ENCODE assay signal across 23 cellular contexts in the genomic region with DNA sequence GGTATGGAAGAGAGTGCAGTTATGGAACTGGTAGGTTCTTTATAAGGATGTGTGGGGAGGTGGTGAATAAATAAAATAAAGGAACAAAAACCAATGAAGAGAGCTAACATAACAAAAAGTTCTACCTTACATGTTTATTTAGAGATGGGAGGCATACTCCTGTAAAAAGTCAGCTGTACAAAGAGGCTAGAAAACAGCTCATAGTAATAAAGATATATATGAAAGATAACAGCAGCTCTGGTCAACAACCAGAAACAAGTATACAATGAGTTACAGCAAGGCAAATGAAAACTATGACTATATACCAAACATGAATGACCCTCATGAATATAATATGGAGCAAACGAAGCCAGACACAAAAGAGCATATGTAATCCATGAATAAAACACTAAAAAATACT.
DNase-seq lines count a peak whose midpoint lies in the region; ATAC-seq, FAIRE-seq and TF ChIP-seq lines count a peak whose summit lies in the region.
"Had no signal": no experiment of that assay in that cellular context is flagged by ENCODE, and none has a peak within 500 bp of the region (broad histone marks: within the 10 kb centered on the region; RNA-seq: fewer than 3 reads in every experiment).

No MANE protein-coding gene starts in this region.

- CTCF ChIA-PET in activated CD8-positive, alpha-beta T cell treated with anti-CD3 and anti-CD28 coated beads for 36 hours (lab: Charles Lee), result no interaction called here

- H3K27me3 ChIP-seq in dorsolateral prefrontal cortex (no peaks in the 10 kb centered on the region), prostate gland (replicated peaks; ENCODE audit: insufficient read depth) (no peaks in the 10 kb centered on the region)

- peak; percentile 13 for FAIRE-seq in urothelium cell line (lab: Jason Lieb, UNC)
- FAIRE-seq: A549, GM12892, GM18507, H54, HepG2 had no signal

- ATAC-seq in activated CD8-positive, alpha-beta T cell treated with anti-CD3 and anti-CD28 coated beads for 36 hours, result no peak
- no peak for ATAC-seq in HG03280 (IDR thresholded peaks at IDR 0.05; ENCODE audit: unreplicated experiment)
- no peak for ATAC-seq in GM21619 (IDR thresholded peaks at IDR 0.05; ENCODE audit: unreplicated experiment)
- ATAC-seq: A549, GM23338, HCT116, HepG2 had no signal

- H3K27ac ChIP-seq in C4-2B, result peak overlapping the region; percentile 75; the same call in 1 of the 2 replicates
- peak overlapping the region in 54 of 59 donors; percentile 26 to 98 (median 75) for H3K27ac ChIP-seq in dorsolateral prefrontal cortex
- H3K27ac ChIP-seq in prostate gland, result peak overlapping the region; percentile 65 to 78
- H3K27ac ChIP-seq: 22Rv1, A549 had no signal

- H3K4me3 Mint-ChIP-seq in activated CD8-positive, alpha-beta T cell treated with anti-CD3 and anti-CD28 coated beads for 36 hours, result no peak overlapping the region
- H3K4me3 Mint-ChIP-seq: CD14-positive monocyte; CD4-positive, alpha-beta memory T cell; GM23338; HFFc6; IgD-negative memory B cell had no signal

- peaks cover under 1% of the 10 kb centered on the region for H3K4me1 ChIP-seq in prostate gland (replicated peaks)
- H3K4me1 ChIP-seq: A549 had no signal

- H3K27me3 Mint-ChIP-seq in activated CD8-positive, alpha-beta T cell treated with anti-CD3 and anti-CD28 coated beads for 36 hours, result no peaks in the 10 kb centered on the region
- H3K27me3 Mint-ChIP-seq: CD4-positive, alpha-beta memory T cell; IgD-negative memory B cell had no signal

- H3K27ac Mint-ChIP-seq in activated CD8-positive, alpha-beta T cell treated with anti-CD3 and anti-CD28 coated beads for 36 hours, result no peak overlapping the region
- H3K27ac Mint-ChIP-seq: CD14-positive monocyte; CD4-positive, alpha-beta memory T cell; GM23338; HFFc6; IgD-negative memory B cell had no signal

- WGBS in prostate gland, result 31% methylated on average over 1 of the region's 1 CpG

- H3K36me3 Mint-ChIP-seq in activated CD8-positive, alpha-beta T cell treated with anti-CD3 and anti-CD28 coated beads for 36 hours (ENCODE audit: low read depth), result no peaks in the 10 kb centered on the region
- H3K36me3 Mint-ChIP-seq: CD14-positive monocyte; CD4-positive, alpha-beta memory T cell had no signal

- no peaks in the 10 kb centered on the region for H3K36me3 ChIP-seq in prostate gland

- no peaks in the 10 kb centered on the region for H3K9me3 Mint-ChIP-seq in activated CD8-positive, alpha-beta T cell treated with anti-CD3 and anti-CD28 coated beads for 36 hours
- H3K9me3 Mint-ChIP-seq: GM23338 had no signal

- TF ChIP-seq CTCF in C4-2B (conservative IDR thresholded peaks at IDR 0.05) (no peak), dorsolateral prefrontal cortex (IDR thresholded peaks at IDR 0.05 in 54 of 56, conservative IDR thresholded peaks at IDR 0.05 in 2 of 56; ENCODE audit: low read depth in 1 of 56, partially characterized antibody in 56 of 56) (no peak), prostate gland (IDR thresholded peaks at IDR 0.05) (no peak)
- TF ChIP-seq CTCF in activated CD8-positive, alpha-beta T cell treated with anti-CD3 and anti-CD28 coated beads for 36 hours (IDR thresholded peaks at IDR 0.05), result no peak

- intact Hi-C loops in dorsolateral prefrontal cortex (cut with DNase I) (no loop called here), prostate gland (cut with DNase I) (no loop called here)
- intact Hi-C loops in activated CD8-positive, alpha-beta T cell treated with anti-CD3 and anti-CD28 coated beads for 36 hours (cut with micrococcal nuclease), result no loop called here

- H3K4me3 ChIP-seq in dorsolateral prefrontal cortex (no peak overlapping the region), prostate gland (no peak overlapping the region)
- H3K4me3 ChIP-seq: A549, GM23338 had no signal

- no peaks in the 10 kb centered on the region for H3K9me3 ChIP-seq in prostate gland
- H3K9me3 ChIP-seq: A549 had no signal

- DNase-seq in dorsolateral prefrontal cortex (no peak), prostate gland (ENCODE audit: low spot score) (no peak), urothelium cell line (ENCODE audit: low spot score) (no peak)
- no peak for DNase-seq in activated CD8-positive, alpha-beta T cell treated with anti-CD3 and anti-CD28 coated beads for 36 hours
- DNase-seq: AML-193; CD4-positive, alpha-beta memory T cell; DMS153; DMS79; GDM1; HFFc6 had no signal

- H3K4me1 Mint-ChIP-seq in activated CD8-positive, alpha-beta T cell treated with anti-CD3 and anti-CD28 coated beads for 36 hours (ENCODE audit: low read depth), result no peaks in the 10 kb centered on the region
- H3K4me1 Mint-ChIP-seq: CD14-positive monocyte; CD4-positive, alpha-beta memory T cell had no signal

- POLR2A ChIA-PET in activated CD8-positive, alpha-beta T cell treated with anti-CD3 and anti-CD28 coated beads for 36 hours (lab: Charles Lee), result no interaction called here

- TF ChIP-seq POLR2A in prostate gland (IDR thresholded peaks at IDR 0.05), result no peak
